13 cellular contexts compared by ENCODE assay signal in the genomic region with DNA sequence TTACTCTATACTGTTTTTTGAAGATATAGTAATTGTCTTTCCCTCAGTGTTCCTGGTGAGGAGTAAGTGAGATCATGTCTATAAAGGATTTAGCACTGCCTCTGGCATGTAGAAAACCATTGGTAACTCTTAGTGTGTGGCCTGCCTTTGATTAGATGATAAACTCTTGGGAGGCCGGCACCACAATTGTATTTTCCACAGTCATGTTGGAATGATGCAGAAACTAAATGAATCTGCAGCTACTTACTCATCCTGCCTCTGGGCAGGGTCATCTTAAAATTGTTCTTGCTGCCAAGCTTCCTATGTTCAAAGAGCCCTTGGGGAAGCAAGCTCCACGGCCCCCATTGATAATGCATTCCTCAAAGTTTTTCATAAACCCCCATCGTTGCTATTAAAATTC.
DNase-seq lines count a peak whose midpoint lies in the region; ATAC-seq and TF ChIP-seq lines count a peak whose summit lies in the region.
"Had no signal": no experiment of that assay in that cellular context is flagged by ENCODE, and none has a peak within 500 bp of the region (broad histone marks: within the 10 kb centered on the region; RNA-seq: fewer than 3 reads in every experiment).

No MANE protein-coding gene starts in this region.

- H3K36me3 ChIP-seq in SJSA1 (no peaks in the 10 kb centered on the region), transverse colon (no peaks in the 10 kb centered on the region), tibial artery (no peaks in the 10 kb centered on the region)

- H3K27me3 ChIP-seq in SJSA1 (replicated peaks) (no peaks in the 10 kb centered on the region), transverse colon (no peaks in the 10 kb centered on the region), tibial artery (no peaks in the 10 kb centered on the region)

- TF ChIP-seq EP300 in transverse colon (IDR thresholded peaks at IDR 0.05; ENCODE audit: low read depth), result no peak

- DNase-seq in HT1080 (ENCODE audit: low read depth), result peak; percentile 5
- peak; percentile 80 to 85 for DNase-seq in SJSA1 (ENCODE audit: low read depth in 1 of 2, low spot score in 2 of 2)
- DNase-seq in astrocyte of the spinal cord (ENCODE audit: low read depth, low spot score), result peak; percentile 1
- no peak for DNase-seq in transverse colon
- DNase-seq in tibial artery, result no peak
- DNase-seq in UCSD-AML1 (lab: John Stamatoyannopoulos, UW; ENCODE audit: unreplicated experiment), result no peak
- DNase-seq: Calu3, DMS 273 treated with DMSO at 0.1 percent for 48 hours, GM23248, H7 had no signal

- in situ Hi-C loops in astrocyte of the spinal cord (cut with HindIII; ENCODE audit: low sequenced_read_pairs) (no loop called here), transverse colon (cut with MboI; ENCODE audit: low pct_ligation_motif_present in 1 of 4, low pct_unique_long_range_greater_than_20kb in 1 of 4, low sequenced_read_pairs in 3 of 4) (no loop called here)

- H3K4me1 ChIP-seq in SJSA1 (replicated peaks) (peaks cover 23% of the 10 kb centered on the region), transverse colon (no peaks in the 10 kb centered on the region), tibial artery (no peaks in the 10 kb centered on the region)

- H3K4me3 ChIP-seq in SJSA1 (no peak overlapping the region), astrocyte of the spinal cord (ENCODE audit: low read depth, low read length) (no peak overlapping the region), transverse colon (no peak overlapping the region), tibial artery (no peak overlapping the region)
- H3K4me3 ChIP-seq: GM12878, GM23248 had no signal

- H3K9me3 ChIP-seq in SJSA1 (replicated peaks) (no peaks in the 10 kb centered on the region), transverse colon (no peaks in the 10 kb centered on the region), tibial artery (peaks cover 0 to 6% (median 5%) of the 10 kb centered on the region in 3 donors)

- intact Hi-C loops in transverse colon (cut with DNase I; ENCODE audit: low total_unique reads) (no loop called here), tibial artery (cut with DNase I; ENCODE audit: low total_unique reads) (no loop called here)

- TF ChIP-seq POLR2A in transverse colon (IDR thresholded peaks at IDR 0.05), result no peak

- H3K27ac ChIP-seq in SJSA1 (peak overlapping the region; percentile 87), transverse colon (no peak overlapping the region), tibial artery (no peak overlapping the region)
- H3K27ac ChIP-seq: GM23248 had no signal

- TF ChIP-seq CTCF in astrocyte of the spinal cord (IDR thresholded peaks at IDR 0.05; ENCODE audit: low read depth, low read length), result no peak
- TF ChIP-seq CTCF in transverse colon (IDR thresholded peaks at IDR 0.05), result no peak
- TF ChIP-seq CTCF in tibial artery (IDR thresholded peaks at IDR 0.05), result no peak

- ATAC-seq in HG02885 (IDR thresholded peaks at IDR 0.05; ENCODE audit: poor library complexity, unreplicated experiment), result no peak
- ATAC-seq: GM12878, HepG2 had no signal

- 54 to 67% methylated on average over 1 to 3 of the region's 3 CpGs for WGBS in transverse colon (ENCODE audit: low coverage in 1 of 2), 2 donors

Comparison
In these comparisons a context has a peak if more than half of its experiments do, and no peak if none do; other contexts are left out.
1. DNase-seq: peak in HT1080 (single experiment), SJSA1 (2 of 2) and astrocyte of the spinal cord (single experiment); none in transverse colon (single experiment), tibial artery (0 of 2) and UCSD-AML1 (single experiment).